8 cellular contexts compared by ENCODE assay signal in the genomic region with DNA sequence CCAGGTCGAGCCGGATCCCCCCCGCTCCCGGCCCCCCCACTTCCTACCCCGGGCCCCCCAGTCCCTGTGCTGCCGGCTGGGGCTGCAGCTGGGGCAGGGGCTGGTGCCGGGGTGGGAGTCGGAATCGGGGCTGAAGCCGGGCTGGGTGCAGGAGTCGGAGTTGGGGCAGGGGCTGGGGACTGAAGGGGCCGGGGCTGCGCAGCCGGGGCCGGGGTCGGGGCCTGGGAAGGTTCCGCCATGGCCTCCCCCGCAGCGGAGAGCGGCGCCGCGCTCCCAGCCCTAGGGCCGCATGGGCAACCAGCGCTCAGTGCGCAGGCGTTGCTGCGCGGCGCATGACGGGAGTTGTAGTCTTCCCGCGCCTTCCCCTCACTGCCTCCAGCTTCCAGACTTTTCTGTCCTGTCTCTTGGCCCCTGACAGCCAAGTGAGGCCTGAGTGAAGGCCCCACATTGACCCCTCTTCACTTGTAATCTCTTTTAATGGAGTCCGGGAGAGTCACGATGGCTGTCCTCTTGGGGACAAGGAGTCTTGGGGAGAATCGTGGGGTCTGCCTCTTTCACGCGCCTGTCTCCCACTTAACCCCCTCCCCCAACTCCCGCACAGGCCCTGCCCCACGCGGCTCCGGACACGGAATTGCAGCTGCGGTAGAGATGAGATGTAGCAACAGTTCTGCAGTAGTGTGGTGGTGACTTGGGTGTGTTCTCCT.
DNase-seq lines count a peak whose midpoint lies in the region; ATAC-seq and TF ChIP-seq lines count a peak whose summit lies in the region.

A gene (minus strand): TSS at position 302 of the 704 bp plus-strand sequence. CDS start 63 bp downstream, at position 239.

- peak within 1 kb of the TSS; percentile 79 to 84 (median 83) for H3K4me3 Mint-ChIP-seq in nephron

- DNase-seq in Ammon's horn (ENCODE audit: low spot score) (peak; percentile 92), HuH-7.5 (ENCODE audit: low spot score) (peak; percentile 96), SHP77 (lab: John Stamatoyannopoulos, UW) (peak; percentile 83 to 87), fibroblast of the conjunctiva (ENCODE audit: low read depth) (peak; percentile 63)
- peak; percentile 63 for DNase-seq in activated effector memory CD4-positive, alpha-beta T cell treated with Interleukin-2 at 50 U/mL for 16 hours
- DNase-seq in stimulated activated naive CD8-positive, alpha-beta T cell treated with anti-CD3 and anti-CD28 coated beads, Interleukin-15, Interleukin-2, amounts not matched to agents 100 U/mL and 50 U/mL, for 24 hours, result peak; percentile 85

- no peak for TF ChIP-seq CTCF in nephron (IDR thresholded peaks at IDR 0.05; ENCODE audit: unreplicated experiment in 3 of 3)

- peak; percentile 63 for ATAC-seq in GM19043 (IDR thresholded peaks at IDR 0.05; ENCODE audit: low read depth, unreplicated experiment)
- ATAC-seq in stimulated activated naive CD8-positive, alpha-beta T cell treated with anti-CD3 and anti-CD28 coated beads, Interleukin-15, Interleukin-2, amounts not matched to agents 100 U/mL and 50 U/mL, for 24 hours, result peak; percentile 92

- peak within 1 kb of the TSS; percentile 33 to 82 (median 82) for H3K27ac Mint-ChIP-seq in nephron

- no peaks in the 10 kb centered on the region for H3K27me3 Mint-ChIP-seq in nephron (ENCODE audit: low read depth)

- peaks cover 31% of the 10 kb centered on the region for H3K36me3 Mint-ChIP-seq in nephron (ENCODE audit: low read depth)

- H3K9me3 Mint-ChIP-seq in nephron, result no peaks in the 10 kb centered on the region

- H3K4me1 Mint-ChIP-seq in nephron, result peaks cover 28% of the 10 kb centered on the region

Comparison
In these comparisons a context has a peak if more than half of its experiments do, and no peak if none do; other contexts are left out.
1. Peak in every context shown above with its lines: DNase-seq and ATAC-seq.